Comparison of ENCODE assay signal across 8 cellular contexts in genomic region chr1:3856923-3857790, GRCh38. TPM values are rescaled to one million over a fixed set of nuclear protein-coding genes. Genes with fewer than 3 reads are reported as not detected.
DNase-seq lines count a peak whose midpoint lies in the region; ATAC-seq and TF ChIP-seq lines count a peak whose summit lies in the region.

Gene CEP104 (minus strand): TSS chr1:3857211. CDS start chr1:3852407, 4,804 bp downstream.
Gene DFFB (plus strand): TSS chr1:3857476. CDS start chr1:3857604, 128 bp downstream.

- peak within 1 kb of the TSS; percentile 95 to 99 (median 96) for H3K4me3 Mint-ChIP-seq in CD8-positive, alpha-beta memory T cell
- peak within 1 kb of the TSS; percentile 99 for H3K4me3 Mint-ChIP-seq in effector memory CD8-positive, alpha-beta T cell
- H3K4me3 Mint-ChIP-seq in memory B cell: peak within 1 kb of the TSS; percentile 100

- no peaks in the 10 kb centered on the region for H3K9me3 ChIP-seq in CD8-positive, alpha-beta memory T cell (ENCODE audit: low read length)

- H3K36me3 ChIP-seq in CD8-positive, alpha-beta memory T cell (ENCODE audit: insufficient read depth, low read length): no peaks in the 10 kb centered on the region

- peak within 1 kb of the TSS; percentile 69 for H3K4me3 ChIP-seq in CD8-positive, alpha-beta memory T cell (ENCODE audit: low read length)
- peak within 1 kb of the TSS; percentile 80 for H3K4me3 ChIP-seq in HL-60 (replicated peaks; ENCODE audit: insufficient read depth, low read length)

- CTCF ChIA-PET in CD8-positive, alpha-beta memory T cell (lab: Charles Lee): interaction anchor here (0.7 to 2.4 kb wide), 12 partner anchors 10 to 54 kb away, joined by 3 to 15 read pairs (median 3); partner anchors contain the start of gene C1orf174
- CTCF ChIA-PET in activated CD8-positive, alpha-beta memory T cell treated with anti-CD3 and anti-CD28 coated beads for 36 hours (lab: Charles Lee): interaction anchor here (0.8 to 2.1 kb wide), 4 partner anchors 43 to 133 kb away, joined by 3 to 6 read pairs (median 4); partner anchors contain the start of gene C1orf174

- H3K27me3 ChIP-seq in CD8-positive, alpha-beta memory T cell (ENCODE audit: insufficient read depth, low read length, poor library complexity, severe bottlenecking): no peaks in the 10 kb centered on the region
- H3K27me3 ChIP-seq in HL-60 (ENCODE audit: insufficient read depth, poor library complexity, severe bottlenecking): no peaks in the 10 kb centered on the region

- peaks cover 0 to 27% (median 7%) of the 10 kb centered on the region in 3 donors for H3K36me3 Mint-ChIP-seq in CD8-positive, alpha-beta memory T cell
- H3K36me3 Mint-ChIP-seq in effector memory CD8-positive, alpha-beta T cell (ENCODE audit: insufficient read depth): peaks cover 24% of the 10 kb centered on the region
- H3K36me3 Mint-ChIP-seq in memory B cell: peaks cover 3% of the 10 kb centered on the region

- POLR2A ChIA-PET in CD8-positive, alpha-beta memory T cell (lab: Charles Lee): interaction anchor here (0.8 to 3.1 kb wide), 2 partner anchors 43 to 61 kb away, joined by 3 to 18 read pairs; partner anchors contain the start of genes C1orf174 and LRRC47
- POLR2A ChIA-PET in activated CD8-positive, alpha-beta memory T cell treated with anti-CD3 and anti-CD28 coated beads for 36 hours (lab: Charles Lee): interaction anchor here (1.6 kb wide), 1 partner anchor 43 kb away, joined by 10 read pairs; the partner anchor contains the start of gene C1orf174

- H3K27me3 Mint-ChIP-seq in CD8-positive, alpha-beta memory T cell: peaks cover 0 to 3% of the 10 kb centered on the region in 2 donors
- no peaks in the 10 kb centered on the region for H3K27me3 Mint-ChIP-seq in effector memory CD8-positive, alpha-beta T cell
- H3K27me3 Mint-ChIP-seq in memory B cell: no peaks in the 10 kb centered on the region

- peak; percentile 92 to 99 (median 98) for DNase-seq in CD8-positive, alpha-beta memory T cell
- DNase-seq in HL-60 (ENCODE audit: low read depth in 1 of 2, low spot score in 1 of 2) (peak; percentile 96 to 97), memory B cell (ENCODE audit: low spot score in 2 of 2) (peak; percentile 98 to 99)
- DNase-seq in NK-92 treated with Interleukin-12 subunit alpha and Interleukin-12 subunit beta, amount 100 ng/mL, for 24 hours (lab: John Stamatoyannopoulos, UW): peak; percentile 94
- peak; percentile 94 to 96 (median 96) for DNase-seq in effector memory CD8-positive, alpha-beta T cell
- DNase-seq in stimulated activated CD8-positive, alpha-beta memory T cell treated with anti-CD3 and anti-CD28 coated beads, Interleukin-12 subunit alpha, Interleukin-12 subunit beta, amount 100 ng/mL, for 24 hours (ENCODE audit: extremely low read depth): peak; percentile 87

- peak within 1 kb of the TSS; percentile 75 to 98 (median 93) for H3K27ac Mint-ChIP-seq in CD8-positive, alpha-beta memory T cell
- H3K27ac Mint-ChIP-seq in effector memory CD8-positive, alpha-beta T cell: peak within 1 kb of the TSS; percentile 96
- peak within 1 kb of the TSS; percentile 89 for H3K27ac Mint-ChIP-seq in memory B cell

- no peak for TF ChIP-seq CTCF in HL-60 (IDR thresholded peaks at IDR 0.05; ENCODE audit: insufficient read depth, low read length)

- no peaks in the 10 kb centered on the region for H3K9me3 Mint-ChIP-seq in CD8-positive, alpha-beta memory T cell
- H3K9me3 Mint-ChIP-seq in effector memory CD8-positive, alpha-beta T cell: no peaks in the 10 kb centered on the region
- H3K9me3 Mint-ChIP-seq in memory B cell: no peaks in the 10 kb centered on the region

- H3K4me1 ChIP-seq in CD8-positive, alpha-beta memory T cell (ENCODE audit: insufficient read depth, low read length): peaks cover 33% of the 10 kb centered on the region

- H3K27ac ChIP-seq in CD8-positive, alpha-beta memory T cell (ENCODE audit: low read depth, low read length): peak within 1 kb of the TSS; percentile 57
- H3K27ac ChIP-seq in HL-60 (replicated peaks): peak within 1 kb of the TSS; percentile 66

- peak; percentile 93 for ATAC-seq in GM19455 (IDR thresholded peaks at IDR 0.05; ENCODE audit: unreplicated experiment)
- peak; percentile 94 for ATAC-seq in effector memory CD8-positive, alpha-beta T cell (replicated peaks)
- peak; percentile 95 for ATAC-seq in memory B cell (ENCODE audit: low read depth)

- peaks cover 30 to 58% (median 43%) of the 10 kb centered on the region in 3 donors for H3K4me1 Mint-ChIP-seq in CD8-positive, alpha-beta memory T cell
- peaks cover 19 to 22% of the 10 kb centered on the region in 2 donors for H3K4me1 Mint-ChIP-seq in effector memory CD8-positive, alpha-beta T cell (ENCODE audit: low read depth in 2 of 2)
- peaks cover 22% of the 10 kb centered on the region for H3K4me1 Mint-ChIP-seq in memory B cell

RNA-seq across cellular contexts. Expression of gene CEP104, which starts in this region (rescaled TPM):
- total RNA-seq in CD8-positive, alpha-beta memory T cell: 10 to 100 TPM; 45.0 to 47.0 TPM
- 29.4 TPM for polyA plus RNA-seq in CD8-positive, alpha-beta memory T cell
- 10 to 100 TPM; 36.6 to 41.6 TPM for total RNA-seq in activated CD8-positive, alpha-beta memory T cell treated with anti-CD3 and anti-CD28 coated beads for 36 hours

RNA-seq across cellular contexts. Expression of gene DFFB, which starts in this region (rescaled TPM):
- 10 to 100 TPM; 10.9 to 14.6 TPM for total RNA-seq in CD8-positive, alpha-beta memory T cell
- polyA plus RNA-seq in CD8-positive, alpha-beta memory T cell: 8.3 TPM
- total RNA-seq in activated CD8-positive, alpha-beta memory T cell treated with anti-CD3 and anti-CD28 coated beads for 36 hours: 10 to 100 TPM; 12.2 to 13.6 TPM

Comparison
In these comparisons a context has a peak if more than half of its experiments do, and no peak if none do; other contexts are left out.
1. Peak in every context shown above with its lines: DNase-seq, ATAC-seq, H3K4me3 ChIP-seq and H3K27ac ChIP-seq.